Comparison of ENCODE assay signal across 15 cellular contexts in the genomic region with DNA sequence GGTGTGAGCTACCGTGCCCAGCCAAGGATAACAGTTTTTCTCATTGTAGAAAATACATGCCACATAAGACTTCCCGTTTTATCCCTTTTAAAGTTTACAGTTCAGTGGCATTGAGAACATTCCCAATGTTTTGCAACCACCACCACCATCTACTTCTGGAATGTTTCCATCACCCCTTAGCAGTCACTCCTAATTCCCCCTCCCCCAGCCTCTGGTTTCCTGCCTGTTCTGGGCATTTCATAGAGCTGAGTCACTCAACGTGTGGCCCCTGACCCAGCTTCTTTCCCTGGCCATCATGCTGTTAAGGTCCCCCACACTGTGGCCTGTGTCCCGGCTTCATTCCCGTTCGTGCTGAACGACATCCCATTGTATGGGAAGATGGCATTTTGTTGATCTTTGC. TPM values are rescaled to one million over a fixed set of nuclear protein-coding genes. Genes with fewer than 3 reads are reported as not detected.
A peak's percentile ranks its signal among the peaks of the same experiment; 100 is the strongest.
DNase-seq lines count a peak whose midpoint lies in the region; ATAC-seq lines count a peak whose summit lies in the region.
"Had no signal": no experiment of that assay in that cellular context is flagged by ENCODE, and none has a peak within 500 bp of the region (broad histone marks: within the 10 kb centered on the region; RNA-seq: fewer than 3 reads in every experiment).

No MANE protein-coding gene starts in this region.

- ATAC-seq in GM19467 (IDR thresholded peaks at IDR 0.05; ENCODE audit: unreplicated experiment) = no peak
- no peak for ATAC-seq in HG03108 (IDR thresholded peaks at IDR 0.05; ENCODE audit: unreplicated experiment)
- ATAC-seq: left cardiac atrium; stimulated activated naive CD8-positive, alpha-beta T cell treated with anti-CD3 and anti-CD28 coated beads, Interleukin-15, amount 100 ng/mL, for 72 hours had no signal

- DNase-seq in A172 (ENCODE audit: low spot score) (peak; percentile 89), HS-5 (ENCODE audit: low read depth) (peak; percentile 41), brain pericyte (ENCODE audit: low read depth, low spot score) (peak; percentile 32), iPS-NIHi7 (ENCODE audit: extremely low spot score) (peak; percentile 71), NOMO-1 treated with DMSO at 0.1 percent for 48 hours (lab: John Stamatoyannopoulos, UW; ENCODE audit: unreplicated experiment) (no peak), NCI-H2227 (lab: John Stamatoyannopoulos, UW; ENCODE audit: unreplicated experiment) (no peak)
- DNase-seq: amygdala; GDM1; left cardiac atrium; NCI-H1694 treated with DMSO at 0.1 percent for 48 hours; stimulated activated naive CD8-positive, alpha-beta T cell treated with anti-CD3 and anti-CD28 coated beads, Interleukin-15, amount 100 ng/mL, for 72 hours had no signal

RNA-seq across cellular contexts. Expression of gene FGF4, which starts 30.7 kb away (rescaled TPM):
- total RNA-seq in A172 (2014; rRNA removed; shearing (Covaris generic)) = not detected in 2 replicates
- total RNA-seq: A673, left cardiac atrium, OCI-LY7 had no signal

RNA-seq across cellular contexts. Expression of gene FGF19, which starts 40.6 kb away (rescaled TPM):
- total RNA-seq in A172 (2014; rRNA removed; shearing (Covaris generic)) = not detected in 2 replicates
- total RNA-seq: left cardiac atrium, OCI-LY7 had no signal

Comparison
In these comparisons a context has a peak if more than half of its experiments do, and no peak if none do; other contexts are left out.
1. DNase-seq: peak in A172 (single experiment), HS-5 (single experiment), brain pericyte (single experiment) and iPS-NIHi7 (single experiment); none in NOMO-1 treated with DMSO at 0.1 percent for 48 hours (single experiment) and NCI-H2227 (single experiment).